Comparison of ENCODE assay signal across 1 cellular context in genomic region chr22:20080776-20081654, GRCh38.
TF ChIP-seq lines count a peak whose summit lies in the region.

No MANE protein-coding gene starts in this region.

TF ChIP-seq in K562, 482 proteins besides CTCF, POLR2A, EP300 and RAD21 (continued from another document and continues in another):
- TF ChIP-seq, protein P1, sequence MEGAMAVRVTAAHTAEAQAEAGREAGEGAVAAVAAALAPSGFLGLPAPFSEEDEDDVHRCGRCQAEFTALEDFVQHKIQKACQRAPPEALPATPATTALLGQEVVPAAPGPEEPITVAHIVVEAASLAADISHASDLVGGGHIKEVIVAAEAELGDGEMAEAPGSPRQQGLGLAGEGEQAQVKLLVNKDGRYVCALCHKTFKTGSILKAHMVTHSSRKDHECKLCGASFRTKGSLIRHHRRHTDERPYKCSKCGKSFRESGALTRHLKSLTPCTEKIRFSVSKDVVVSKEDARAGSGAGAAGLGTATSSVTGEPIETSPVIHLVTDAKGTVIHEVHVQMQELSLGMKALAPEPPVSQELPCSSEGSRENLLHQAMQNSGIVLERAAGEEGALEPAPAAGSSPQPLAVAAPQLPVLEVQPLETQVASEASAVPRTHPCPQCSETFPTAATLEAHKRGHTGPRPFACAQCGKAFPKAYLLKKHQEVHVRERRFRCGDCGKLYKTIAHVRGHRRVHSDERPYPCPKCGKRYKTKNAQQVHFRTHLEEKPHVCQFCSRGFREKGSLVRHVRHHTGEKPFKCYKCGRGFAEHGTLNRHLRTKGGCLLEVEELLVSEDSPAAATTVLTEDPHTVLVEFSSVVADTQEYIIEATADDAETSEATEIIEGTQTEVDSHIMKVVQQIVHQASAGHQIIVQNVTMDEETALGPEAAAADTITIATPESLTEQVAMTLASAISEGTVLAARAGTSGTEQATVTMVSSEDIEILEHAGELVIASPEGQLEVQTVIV (CRISPR knock-in tag; IDR thresholded peaks at IDR 0.05; ENCODE audit: borderline replicate concordance), result no peak
- TF ChIP-seq BCL6 (CRISPR knock-in tag; IDR thresholded peaks at IDR 0.05) (no peak), SMARCA4 (IDR thresholded peaks at IDR 0.05) (no peak), TCF3 (CRISPR knock-in tag; IDR thresholded peaks at IDR 0.05) (no peak), ID3 (CRISPR knock-in tag; IDR thresholded peaks at IDR 0.05) (no peak), ID3 (tag; IDR thresholded peaks at IDR 0.05) (no peak), NFIX (CRISPR knock-in tag; IDR thresholded peaks at IDR 0.05; ENCODE audit: low read depth) (no peak; the same call in 1 of the 2 replicates), CUX1 (CRISPR knock-in tag; IDR thresholded peaks at IDR 0.05) (no peak), DDX20 (tag; IDR thresholded peaks at IDR 0.05; ENCODE audit: low read depth) (no peak), TAF15 (IDR thresholded peaks at IDR 0.05; ENCODE audit: low read depth, low read length) (no peak), ZNF717 (CRISPR knock-in tag; IDR thresholded peaks at IDR 0.05) (no peak), GMEB1 (CRISPR knock-in tag; IDR thresholded peaks at IDR 0.05) (no peak), ILF3 (IDR thresholded peaks at IDR 0.05; ENCODE audit: borderline replicate concordance) (no peak), ZNF551 (CRISPR knock-in tag; IDR thresholded peaks at IDR 0.05) (no peak), E2F3 (CRISPR knock-in tag; IDR thresholded peaks at IDR 0.05) (peak; percentile 64; the same call in 1 of the 2 replicates), TBP (optimal IDR thresholded peaks at IDR 0.05; ENCODE audit: low read depth, low read length) (no peak), FOXP1 (CRISPR knock-in tag; IDR thresholded peaks at IDR 0.05) (no peak), ZNF41 (CRISPR knock-in tag; conservative IDR thresholded peaks at IDR 0.05) (peak; percentile 70; the same call in 1 of the 2 replicates), RBM22 (IDR thresholded peaks at IDR 0.05; ENCODE audit: low read depth, low read length, poor library complexity, severe bottlenecking) (no peak), TOE1 (IDR thresholded peaks at IDR 0.05; ENCODE audit: borderline replicate concordance) (no peak), TOE1 (CRISPR knock-in tag; IDR thresholded peaks at IDR 0.05; ENCODE audit: borderline replicate concordance, low read depth) (no peak), ILK (tag; IDR thresholded peaks at IDR 0.05; ENCODE audit: borderline replicate concordance, low read depth) (no peak), MAFK (IDR thresholded peaks at IDR 0.05; ENCODE audit: low read length) (no peak), TSC22D4 (tag; IDR thresholded peaks at IDR 0.05) (peak; percentile 91; the same call in 1 of the 2 replicates), HLTF (IDR thresholded peaks at IDR 0.05) (no peak), SFPQ (IDR thresholded peaks at IDR 0.05; ENCODE audit: low read depth, low read length) (no peak), MCM2 (IDR thresholded peaks at IDR 0.05; ENCODE audit: low read depth) (no peak), SUPT5H (IDR thresholded peaks at IDR 0.05) (no peak), GTF3C2 (IDR thresholded peaks at IDR 0.05; ENCODE audit: borderline replicate concordance, extremely low read depth, insufficient read length) (no peak), SAFB (IDR thresholded peaks at IDR 0.05; ENCODE audit: borderline replicate concordance, low read depth, low read length) (no peak), RFX5 (IDR thresholded peaks at IDR 0.05; ENCODE audit: low read depth, low read length) (no peak), TEAD1 (CRISPR knock-in tag; IDR thresholded peaks at IDR 0.05) (peak in 1 of 2 experiments; percentile 66; a peak in 2 of 4 replicates), CSDE1 (IDR thresholded peaks at IDR 0.05) (no peak), TGIF2 (CRISPR knock-in tag; IDR thresholded peaks at IDR 0.05) (no peak), ATF4 (CRISPR knock-in tag; IDR thresholded peaks at IDR 0.05) (no peak; the same call in none of the 2 replicates), TCF7 (IDR thresholded peaks at IDR 0.05; ENCODE audit: borderline replicate concordance) (no peak), ZNF384 (IDR thresholded peaks at IDR 0.05; ENCODE audit: low read depth, low read length) (0 out of 2 replicates have a peak, but pooled peaks have one; percentile 15), ERF (CRISPR knock-in tag; IDR thresholded peaks at IDR 0.05) (peak; percentile 97), CXXC5 (CRISPR knock-in tag; IDR thresholded peaks at IDR 0.05) (peak; percentile 5; the same call in 1 of the 2 replicates)
- TF ChIP-seq, protein P2, sequence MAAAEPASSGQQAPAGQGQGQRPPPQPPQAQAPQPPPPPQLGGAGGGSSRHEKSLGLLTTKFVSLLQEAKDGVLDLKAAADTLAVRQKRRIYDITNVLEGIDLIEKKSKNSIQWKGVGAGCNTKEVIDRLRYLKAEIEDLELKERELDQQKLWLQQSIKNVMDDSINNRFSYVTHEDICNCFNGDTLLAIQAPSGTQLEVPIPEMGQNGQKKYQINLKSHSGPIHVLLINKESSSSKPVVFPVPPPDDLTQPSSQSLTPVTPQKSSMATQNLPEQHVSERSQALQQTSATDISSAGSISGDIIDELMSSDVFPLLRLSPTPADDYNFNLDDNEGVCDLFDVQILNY (CRISPR knock-in tag; IDR thresholded peaks at IDR 0.05), result no peak
- TF ChIP-seq, protein P3, sequence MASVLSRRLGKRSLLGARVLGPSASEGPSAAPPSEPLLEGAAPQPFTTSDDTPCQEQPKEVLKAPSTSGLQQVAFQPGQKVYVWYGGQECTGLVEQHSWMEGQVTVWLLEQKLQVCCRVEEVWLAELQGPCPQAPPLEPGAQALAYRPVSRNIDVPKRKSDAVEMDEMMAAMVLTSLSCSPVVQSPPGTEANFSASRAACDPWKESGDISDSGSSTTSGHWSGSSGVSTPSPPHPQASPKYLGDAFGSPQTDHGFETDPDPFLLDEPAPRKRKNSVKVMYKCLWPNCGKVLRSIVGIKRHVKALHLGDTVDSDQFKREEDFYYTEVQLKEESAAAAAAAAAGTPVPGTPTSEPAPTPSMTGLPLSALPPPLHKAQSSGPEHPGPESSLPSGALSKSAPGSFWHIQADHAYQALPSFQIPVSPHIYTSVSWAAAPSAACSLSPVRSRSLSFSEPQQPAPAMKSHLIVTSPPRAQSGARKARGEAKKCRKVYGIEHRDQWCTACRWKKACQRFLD (CRISPR knock-in tag; IDR thresholded peaks at IDR 0.05), result no peak
- TF ChIP-seq, protein P4, sequence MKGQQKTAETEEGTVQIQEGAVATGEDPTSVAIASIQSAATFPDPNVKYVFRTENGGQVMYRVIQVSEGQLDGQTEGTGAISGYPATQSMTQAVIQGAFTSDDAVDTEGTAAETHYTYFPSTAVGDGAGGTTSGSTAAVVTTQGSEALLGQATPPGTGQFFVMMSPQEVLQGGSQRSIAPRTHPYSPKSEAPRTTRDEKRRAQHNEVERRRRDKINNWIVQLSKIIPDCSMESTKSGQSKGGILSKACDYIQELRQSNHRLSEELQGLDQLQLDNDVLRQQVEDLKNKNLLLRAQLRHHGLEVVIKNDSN (CRISPR knock-in tag; IDR thresholded peaks at IDR 0.05), result no peak
- TF ChIP-seq, protein P5, sequence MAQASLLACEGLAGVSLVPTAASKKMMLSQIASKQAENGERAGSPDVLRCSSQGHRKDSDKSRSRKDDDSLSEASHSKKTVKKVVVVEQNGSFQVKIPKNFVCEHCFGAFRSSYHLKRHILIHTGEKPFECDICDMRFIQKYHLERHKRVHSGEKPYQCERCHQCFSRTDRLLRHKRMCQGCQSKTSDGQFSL (CRISPR knock-in tag; IDR thresholded peaks at IDR 0.05), result no peak
- TF ChIP-seq, protein P5 (tag; IDR thresholded peaks at IDR 0.05), result peak in 1 of 2 experiments; percentile 63; a peak in 1 of 4 replicates
